9 cellular contexts compared by ENCODE assay signal in genomic region chr1:16073490-16074104, GRCh38. TPM values are rescaled to one million over a fixed set of nuclear protein-coding genes. Genes with fewer than 3 reads are reported as not detected.
DNase-seq lines count a peak whose midpoint lies in the region; ATAC-seq and TF ChIP-seq lines count a peak whose summit lies in the region.
"Had no signal": no experiment of that assay in that cellular context is flagged by ENCODE, and none has a peak within 500 bp of the region (broad histone marks: within the 10 kb centered on the region; RNA-seq: fewer than 3 reads in every experiment).

Gene FAM131C (minus strand): TSS chr1:16073651. CDS start chr1:16073442, 209 bp downstream.

- DNase-seq in NCI-H146 (lab: John Stamatoyannopoulos, UW) (peak; percentile 24), NCI-H146 treated with DMSO at 0.1 percent for 48 hours (lab: John Stamatoyannopoulos, UW; ENCODE audit: unreplicated experiment) (no peak), heart right ventricle (no peak), skeletal muscle cell (ENCODE audit: low read depth) (no peak), DMS153 treated with DMSO at 0.1 percent for 48 hours (lab: John Stamatoyannopoulos, UW; ENCODE audit: unreplicated experiment) (no peak)
- peak; percentile 46 for DNase-seq in activated naive CD4-positive, alpha-beta T cell treated with Interleukin-2 at 50 U/mL for 16 hours
- DNase-seq: DND-41 had no signal

- intact Hi-C loops in heart right ventricle (cut with DNase I) = loop anchor here in 3 of 10 donors (5.0 to 10.0 kb wide), 2 partner anchors 291 to 294 kb away; partner anchors contain the start of gene SZRD1 (in 3 of the 3)

- H3K4me1 ChIP-seq in OCI-LY1 (ENCODE audit: insufficient read depth, low read length, severe bottlenecking) (peaks cover 14% of the 10 kb centered on the region), heart right ventricle (peaks cover 7 to 50% (median 31%) of the 10 kb centered on the region in 9 donors)

- H3K36me3 ChIP-seq in OCI-LY1 (ENCODE audit: insufficient read depth, low read length) = no peaks in the 10 kb centered on the region
- no peaks in the 10 kb centered on the region for H3K36me3 ChIP-seq in heart right ventricle

- H3K4me3 ChIP-seq in OCI-LY1 (ENCODE audit: low read depth, low read length, poor library complexity, severe bottlenecking) (peak within 1 kb of the TSS; percentile 57), heart right ventricle (peak within 1 kb of the TSS; percentile 18 to 48 (median 40)), skeletal muscle cell (ENCODE audit: low read depth, low read length) (peak within 1 kb of the TSS; percentile 48)

- peak within 1 kb of the TSS; percentile 81 for H3K4me2 ChIP-seq in OCI-LY1 (ENCODE audit: low read length)

- WGBS in heart right ventricle, 2 donors = 3% methylated on average over 31 to 54 of the region's 54 CpGs

- no peaks in the 10 kb centered on the region for H3K79me2 ChIP-seq in OCI-LY1 (ENCODE audit: insufficient read depth, low read length)

- peak within 1 kb of the TSS; percentile 33; the same call in 1 of the 2 replicates for H3K9ac ChIP-seq in OCI-LY1 (ENCODE audit: low read length)

- no peaks in the 10 kb centered on the region for H3K9me3 ChIP-seq in OCI-LY1 (ENCODE audit: low read length)
- H3K9me3 ChIP-seq in heart right ventricle = no peaks in the 10 kb centered on the region

- H3F3A ChIP-seq in OCI-LY1 (ENCODE audit: insufficient read depth, low read length) = no peaks in the 10 kb centered on the region

- H3K27ac ChIP-seq in OCI-LY1 (ENCODE audit: low read depth, low read length, poor library complexity, severe bottlenecking) (no peak within 1 kb of the TSS), heart right ventricle (no peak within 1 kb of the TSS)

- H4K20me1 ChIP-seq in OCI-LY1 (ENCODE audit: insufficient read depth, low read length) = no peaks in the 10 kb centered on the region

- TF ChIP-seq CTCF in OCI-LY1 (IDR thresholded peaks at IDR 0.05; ENCODE audit: low read length) (peak; percentile 26; the same call in 1 of the 2 replicates), heart right ventricle (IDR thresholded peaks at IDR 0.05) (peak in 8 of 9 donors; percentile 11 to 72 (median 34))

- ATAC-seq in heart right ventricle (peak in 2 of 8 donors; percentile 19 to 42), GM21737 (IDR thresholded peaks at IDR 0.05; ENCODE audit: unreplicated experiment) (no peak)

- no peak within 1 kb of the TSS for H2AFZ ChIP-seq in OCI-LY1 (ENCODE audit: low read length)

- H3K27me3 ChIP-seq in OCI-LY1 (ENCODE audit: insufficient read depth, low read length) = peaks cover 6% of the 10 kb centered on the region; the same call in 1 of the 2 replicates
- H3K27me3 ChIP-seq in heart right ventricle = peaks cover 0 to 35% (median 6%) of the 10 kb centered on the region in 7 donors

- no peaks in the 10 kb centered on the region for H3K9me2 ChIP-seq in OCI-LY1 (ENCODE audit: low read depth, low read length)

RNA-seq across cellular contexts. Expression of gene FAM131C, which starts in this region (rescaled TPM):
- total RNA-seq in heart right ventricle = 10 to 100 TPM in 1 of 10 donors, 1 to 10 TPM in 8, under 1 TPM in 1; 0.72 to 11.8 (median 2.4) TPM
- polyA plus RNA-seq in heart right ventricle = 1 to 10 TPM in 1 of 2 donors, under 1 TPM in 1; 0.86 to 6.4 TPM

Comparison
In these comparisons a context has a peak if more than half of its experiments do, and no peak if none do; other contexts are left out.
1. DNase-seq: peak in NCI-H146 (single experiment) and activated naive CD4-positive, alpha-beta T cell treated with Interleukin-2 at 50 U/mL for 16 hours (single experiment); none in NCI-H146 treated with DMSO at 0.1 percent for 48 hours (single experiment), heart right ventricle (0 of 2), skeletal muscle cell (single experiment) and DMS153 treated with DMSO at 0.1 percent for 48 hours (single experiment).
2. Peak in every context shown above with its lines, with median percentiles within 50 percentile points of each other: H3K4me3 ChIP-seq.